In genomic region chr3:185337231-185337816, GRCh38 we compare ENCODE assay signal across 22 cellular contexts.
A peak's percentile ranks its signal among the peaks of the same experiment; 100 is the strongest.
DNase-seq lines count a peak whose midpoint lies in the region; ATAC-seq and TF ChIP-seq lines count a peak whose summit lies in the region.
"Had no signal": no experiment of that assay in that cellular context is flagged by ENCODE, and none has a peak within 500 bp of the region (broad histone marks: within the 10 kb centered on the region; RNA-seq: fewer than 3 reads in every experiment).

No MANE protein-coding gene starts in this region.

- peak; percentile 69 for DNase-seq in NCI-H2029 (lab: John Stamatoyannopoulos, UW)
- DNase-seq in RWPE2 (ENCODE audit: low spot score): no peak
- DNase-seq in left kidney (ENCODE audit: low read depth, low spot score): peak; percentile 48
- no peak for DNase-seq in DMS79 treated with DMSO at 0.1 percent for 48 hours (lab: John Stamatoyannopoulos, UW)
- no peak for DNase-seq in cortex of kidney (lab: John Stamatoyannopoulos, UW)
- no peak for DNase-seq in hypothalamus (lab: John Stamatoyannopoulos, UW)
- DNase-seq: activated CD4-positive, alpha-beta T cell treated with anti-CD3 and anti-CD28 coated beads, Interleukin-2, amount 50 U/mL, for 1 hour; activated naive CD8-positive, alpha-beta T cell treated with anti-CD3 and anti-CD28 coated beads, Interleukin-2, amount 50 U/mL, for 24 hours; activated T-cell treated with anti-CD3 and anti-CD28 coated beads, Interleukin-2, amount 50 U/mL, for 4 hours; CD4-positive, alpha-beta memory T cell; cerebellar nuclear complex; glutamatergic neuron; islet precursor cell; natural killer cell; right cardiac atrium; stimulated activated CD4-positive, alpha-beta T cell treated with anti-CD3 and anti-CD28 coated beads, Interleukin-4, amount 100 ng/mL, for 4 hours; T-helper 2 cell had no signal

- H3K27me3 ChIP-seq in RWPE2 (ENCODE audit: insufficient read depth, poor library complexity, severe bottlenecking): no peaks in the 10 kb centered on the region
- H3K27me3 ChIP-seq: vagina had no signal

- no peaks in the 10 kb centered on the region for H3K9me3 ChIP-seq in RWPE2 (ENCODE audit: severe bottlenecking)
- H3K9me3 ChIP-seq: vagina had no signal

- no peaks in the 10 kb centered on the region for H3K36me3 ChIP-seq in RWPE2 (ENCODE audit: low read depth)
- H3K36me3 ChIP-seq: vagina had no signal

- H3K27ac ChIP-seq in 22Rv1: 0 out of 2 replicates have a peak overlapping the region, but pooled peaks have one; percentile 14
- peak overlapping the region; percentile 92 for H3K27ac ChIP-seq in RWPE2 (ENCODE audit: poor library complexity, severe bottlenecking)
- H3K27ac ChIP-seq: RWPE1, vagina had no signal

- peaks cover 48% of the 10 kb centered on the region for H3K4me1 ChIP-seq in RWPE2 (ENCODE audit: insufficient read depth, poor library complexity, severe bottlenecking)
- H3K4me1 ChIP-seq: vagina had no signal

- no peak overlapping the region for H3K4me3 ChIP-seq in RWPE2 (ENCODE audit: severe bottlenecking)
- H3K4me3 ChIP-seq: vagina had no signal

- ATAC-seq in RWPE2 (ENCODE audit: low read depth): peak; percentile 26
- ATAC-seq in HG03457 (IDR thresholded peaks at IDR 0.05; ENCODE audit: unreplicated experiment): no peak
- ATAC-seq: activated naive CD8-positive, alpha-beta T cell treated with anti-CD3 and anti-CD28 coated beads, Interleukin-2, amount 50 U/mL, for 24 hours; activated T-cell treated with anti-CD3 and anti-CD28 coated beads, Interleukin-2, amount 50 U/mL, for 4 hours; natural killer cell; right cardiac atrium; stimulated activated effector memory CD8-positive, alpha-beta T cell treated with anti-CD3 and anti-CD28 coated beads, Interleukin-12 subunit alpha, Interleukin-12 subunit beta, amount 100 ng/mL, for 72 hours had no signal

- no peak for TF ChIP-seq CTCF in 22Rv1 (IDR thresholded peaks at IDR 0.05)
- no peak for TF ChIP-seq CTCF in RWPE2 (IDR thresholded peaks at IDR 0.05; ENCODE audit: poor library complexity, severe bottlenecking)

Comparison
In these comparisons a context has a peak if more than half of its experiments do, and no peak if none do; other contexts are left out.
1. DNase-seq: peak in NCI-H2029 (single experiment) and left kidney (single experiment); none in RWPE2 (single experiment), DMS79 treated with DMSO at 0.1 percent for 48 hours (single experiment), cortex of kidney (single experiment) and hypothalamus (0 of 51).